ENCODE assay signal across 24 cellular contexts in the genomic region with DNA sequence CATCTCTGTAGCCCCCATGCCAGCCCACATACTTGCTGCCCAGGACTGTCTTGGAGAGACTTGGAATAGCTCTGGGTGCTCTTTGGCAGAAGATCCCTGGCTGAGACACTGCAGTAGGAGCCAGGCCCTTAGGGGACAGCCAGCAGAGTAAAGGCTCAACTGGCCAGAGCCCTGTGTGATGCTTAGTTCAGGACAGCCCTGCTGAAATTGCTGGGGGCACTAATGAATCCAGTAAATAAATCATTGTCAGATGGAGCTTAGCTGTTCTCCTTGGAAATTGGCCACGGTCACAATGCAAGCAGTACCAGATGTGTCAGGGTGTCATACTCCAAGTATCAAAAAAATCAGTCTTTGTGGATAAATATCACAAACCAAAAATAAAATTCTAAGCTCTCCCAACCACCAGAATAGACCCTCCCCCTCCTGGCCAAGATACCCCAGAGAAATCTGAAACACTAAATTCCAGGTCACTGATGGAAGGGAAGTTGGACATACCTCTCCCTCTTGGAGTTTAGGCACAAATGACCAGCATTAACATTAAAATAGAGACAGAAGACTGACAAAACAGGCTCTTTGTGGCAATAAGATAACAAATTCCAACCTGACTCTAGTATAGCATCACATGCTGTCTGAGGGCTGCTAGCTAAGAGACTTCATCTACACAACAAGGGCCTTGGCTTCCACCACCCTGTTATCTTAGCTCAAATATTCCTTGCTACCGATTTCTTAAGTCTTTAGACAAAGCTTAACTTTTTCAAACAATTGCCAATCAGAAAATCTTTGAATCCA.
"Had no signal": no experiment of that assay in that cellular context is flagged by ENCODE, and none has a peak within 500 bp of the region (broad histone marks: within the 10 kb centered on the region; RNA-seq: fewer than 3 reads in every experiment).

No MANE protein-coding gene starts in this region.

- DNase-seq: activated CD4-positive, alpha-beta T cell treated with anti-CD3 and anti-CD28 coated beads for 36 hours; activated CD4-positive, alpha-beta T cell treated with anti-CD3 and anti-CD28 coated beads, Interleukin-2, amount 50 U/mL, for 1 hour; activated CD8-positive, alpha-beta memory T cell treated with anti-CD3 and anti-CD28 coated beads, Interleukin-2, amount 50 U/mL, for 4 hours; activated CD8-positive, alpha-beta T cell treated with anti-CD3 and anti-CD28 coated beads for 36 hours; activated gamma-delta T cell treated with Interleukin-2 at 50 U/mL for 16 hours; activated naive CD4-positive, alpha-beta T cell treated with anti-CD3 and anti-CD28 coated beads, Interleukin-2, amount 10 ng/mL, durations not matched to agents 7 days and 5 days; activated naive CD8-positive, alpha-beta T cell treated with anti-CD3 and anti-CD28 coated beads for 36 hours; activated T-cell treated with anti-CD3 and anti-CD28 coated beads, Interleukin-2, amount 50 U/mL, for 72 hours; cerebellar nuclear complex; NCI-H1092; NCI-H1417; NCI-H2029 treated with DMSO at 0.1 percent for 48 hours; NCI-H345; NCI-H510A; NCI-H69; PC-3; Right ventricle myocardium superior; SJCRH30; T-helper 17 cell; T-helper 9 cell had no signal

- H3K36me3 ChIP-seq: SJCRH30 had no signal

- H3K4me3 Mint-ChIP-seq: activated CD4-positive, alpha-beta T cell treated with anti-CD3 and anti-CD28 coated beads for 36 hours; activated CD8-positive, alpha-beta T cell treated with anti-CD3 and anti-CD28 coated beads for 36 hours; activated naive CD4-positive, alpha-beta T cell treated with anti-CD3 and anti-CD28 coated beads, Interleukin-2, amount 10 ng/mL, durations not matched to agents 7 days and 5 days; activated naive CD8-positive, alpha-beta T cell treated with anti-CD3 and anti-CD28 coated beads for 36 hours; activated T-cell treated with anti-CD3 and anti-CD28 coated beads, Interleukin-2, amount 50 U/mL, for 72 hours; T-helper 17 cell had no signal

- ATAC-seq: activated CD4-positive, alpha-beta T cell treated with anti-CD3 and anti-CD28 coated beads for 36 hours; activated CD8-positive, alpha-beta T cell treated with anti-CD3 and anti-CD28 coated beads for 36 hours; activated T-cell treated with anti-CD3 and anti-CD28 coated beads, Interleukin-2, amount 50 U/mL, for 72 hours; PC-3; T-helper 17 cell had no signal

- H3K4me1 Mint-ChIP-seq: activated CD4-positive, alpha-beta T cell treated with anti-CD3 and anti-CD28 coated beads for 36 hours; activated naive CD4-positive, alpha-beta T cell treated with anti-CD3 and anti-CD28 coated beads, Interleukin-2, amount 10 ng/mL, durations not matched to agents 7 days and 5 days; activated naive CD8-positive, alpha-beta T cell treated with anti-CD3 and anti-CD28 coated beads for 36 hours; T-helper 17 cell had no signal

- H3K27me3 Mint-ChIP-seq: activated CD8-positive, alpha-beta T cell treated with anti-CD3 and anti-CD28 coated beads for 36 hours; activated naive CD4-positive, alpha-beta T cell treated with anti-CD3 and anti-CD28 coated beads, Interleukin-2, amount 10 ng/mL, durations not matched to agents 7 days and 5 days; activated naive CD8-positive, alpha-beta T cell treated with anti-CD3 and anti-CD28 coated beads for 36 hours; T-helper 17 cell had no signal

- H3K4me1 ChIP-seq: SJCRH30 had no signal

- H3K36me3 Mint-ChIP-seq: activated naive CD4-positive, alpha-beta T cell treated with anti-CD3 and anti-CD28 coated beads, Interleukin-2, amount 10 ng/mL, durations not matched to agents 7 days and 5 days; activated naive CD8-positive, alpha-beta T cell treated with anti-CD3 and anti-CD28 coated beads for 36 hours had no signal

- H3K9me3 ChIP-seq: SJCRH30 had no signal

- H3K4me3 ChIP-seq: SJCRH30 had no signal

- H3K27ac Mint-ChIP-seq: activated CD4-positive, alpha-beta T cell treated with anti-CD3 and anti-CD28 coated beads for 36 hours; activated CD8-positive, alpha-beta T cell treated with anti-CD3 and anti-CD28 coated beads for 36 hours; activated naive CD4-positive, alpha-beta T cell treated with anti-CD3 and anti-CD28 coated beads, Interleukin-2, amount 10 ng/mL, durations not matched to agents 7 days and 5 days; activated naive CD8-positive, alpha-beta T cell treated with anti-CD3 and anti-CD28 coated beads for 36 hours; activated T-cell treated with anti-CD3 and anti-CD28 coated beads, Interleukin-2, amount 50 U/mL, for 72 hours; activated T-helper 2 cell treated with anti-CD3 and anti-CD28 coated beads, Interferon-gamma antibody, Interleukin-2, Interleukin-4, amounts not matched to agents 10 μg/mL and 5 μg/mL and 100 μg/mL, durations not matched to agents 14 hours and 24 hours and 36 hours; T-helper 17 cell had no signal

- H3K9me3 Mint-ChIP-seq: activated CD8-positive, alpha-beta T cell treated with anti-CD3 and anti-CD28 coated beads for 36 hours; activated naive CD4-positive, alpha-beta T cell treated with anti-CD3 and anti-CD28 coated beads, Interleukin-2, amount 10 ng/mL, durations not matched to agents 7 days and 5 days; activated T-helper 2 cell treated with anti-CD3 and anti-CD28 coated beads, Interferon-gamma antibody, Interleukin-2, Interleukin-4, amounts not matched to agents 10 μg/mL and 5 μg/mL and 100 μg/mL, durations not matched to agents 14 hours and 24 hours and 36 hours had no signal

- H3K27ac ChIP-seq: KMS-11, RWPE1, SJCRH30, VCaP had no signal

- H3K9ac ChIP-seq: KMS-11 had no signal

- H3K27me3 ChIP-seq: SJCRH30 had no signal
